ENCODE assay signal across 8 cellular contexts in the genomic region with DNA sequence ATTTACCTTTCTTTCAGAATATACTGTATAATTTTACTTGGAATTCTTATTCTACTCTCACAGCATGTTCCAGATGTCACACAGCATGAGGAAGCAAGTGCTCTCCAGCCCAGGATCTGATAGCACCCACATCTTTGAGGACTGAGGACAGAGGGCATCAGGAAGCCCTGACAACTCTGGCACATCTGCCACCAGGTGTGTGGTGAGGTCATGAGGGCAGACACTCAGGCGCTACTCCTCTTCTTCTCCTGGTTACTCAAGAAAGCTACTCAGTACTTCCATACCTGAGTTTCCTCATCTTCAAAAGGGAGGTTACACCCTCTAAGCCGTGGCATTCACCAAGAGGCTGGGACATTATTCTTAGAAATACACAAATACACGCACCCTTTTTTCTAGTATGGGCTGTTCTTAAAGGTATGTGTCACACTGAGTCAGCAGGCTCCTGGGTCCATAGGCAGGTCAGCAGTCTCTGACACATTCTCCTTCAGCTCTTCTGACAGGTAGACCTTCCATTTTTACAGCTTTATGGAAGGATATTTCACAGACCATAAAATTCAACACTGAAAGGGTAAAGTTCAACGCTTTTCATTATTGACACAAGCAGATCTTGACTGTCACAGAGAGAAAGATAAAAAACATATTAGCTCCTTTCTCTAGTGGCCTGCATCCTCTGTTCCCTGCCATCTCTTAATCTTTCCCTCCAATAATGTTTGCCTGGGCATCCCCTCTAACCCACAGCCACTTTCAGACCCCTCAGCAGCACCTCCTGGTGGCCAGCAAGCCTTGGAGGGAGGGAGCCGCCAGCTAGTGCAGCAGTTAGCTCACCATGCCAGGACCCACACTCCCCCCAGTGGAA.
DNase-seq lines count a peak whose midpoint lies in the region; ATAC-seq and TF ChIP-seq lines count a peak whose summit lies in the region.

No MANE protein-coding gene starts in this region.

- H3K79me2 ChIP-seq in SU-DHL-6 (ENCODE audit: insufficient read depth, low read length): no peaks in the 10 kb centered on the region

- H3K27ac ChIP-seq in SU-DHL-6 (ENCODE audit: low read depth, low read length) (no peak overlapping the region), duodenal mucosa (ENCODE audit: low read depth, low read length) (peak overlapping the region; percentile 11), lung (ENCODE audit: low read depth in 1 of 2, low read length in 1 of 2) (peak overlapping the region in 1 of 2 donors; percentile 74), thoracic aorta (peak overlapping the region in 1 of 2 donors; percentile 14)

- H3K9me2 ChIP-seq in SU-DHL-6 (replicated peaks; ENCODE audit: insufficient read depth, low read length): no peaks in the 10 kb centered on the region

- no peaks in the 10 kb centered on the region for H3K9me3 ChIP-seq in SU-DHL-6 (ENCODE audit: insufficient read depth, low read length)
- H3K9me3 ChIP-seq in duodenal mucosa (ENCODE audit: control insufficient read depth in 1 of 2, low read length in 2 of 2): no peaks in the 10 kb centered on the region
- no peaks in the 10 kb centered on the region for H3K9me3 ChIP-seq in lung (ENCODE audit: control insufficient read depth in 2 of 2, insufficient read depth in 1 of 2, low read length in 1 of 2)
- no peaks in the 10 kb centered on the region for H3K9me3 ChIP-seq in thoracic aorta

- H2AFZ ChIP-seq in SU-DHL-6 (ENCODE audit: low read depth, low read length, severe bottlenecking): no peak overlapping the region

- H3K4me3 ChIP-seq in SU-DHL-6 (ENCODE audit: insufficient read depth, low read length, poor library complexity, severe bottlenecking) (no peak overlapping the region), duodenal mucosa (ENCODE audit: low read depth in 1 of 2, low read length in 2 of 2) (no peak overlapping the region), lung (no peak overlapping the region), thoracic aorta (no peak overlapping the region)

- TF ChIP-seq CTCF in SU-DHL-6 (IDR thresholded peaks at IDR 0.05; ENCODE audit: insufficient read depth, low read length, poor library complexity, severe bottlenecking): peak; percentile 89
- TF ChIP-seq CTCF in lung (IDR thresholded peaks at IDR 0.05; ENCODE audit: control extremely low read depth, extremely low read depth): peak; percentile 65
- TF ChIP-seq CTCF in thoracic aorta (IDR thresholded peaks at IDR 0.05): peak; percentile 60

- H3K9ac ChIP-seq in SU-DHL-6 (ENCODE audit: low read length) (no peak overlapping the region), duodenal mucosa (ENCODE audit: low read depth in 1 of 2, low read length in 2 of 2) (no peak overlapping the region)

- WGBS in lung, 2 donors: 49 to 57% methylated on average over 5 of the region's 5 CpGs

- no peak overlapping the region for H3K4me2 ChIP-seq in SU-DHL-6 (ENCODE audit: low read depth, low read length, poor library complexity, severe bottlenecking)

- ATAC-seq in lung (ENCODE audit: insufficient read depth, low FRiP score): peak; percentile 45
- no peak for ATAC-seq in thoracic aorta (ENCODE audit: insufficient number of reproducible peaks, low FRiP score, low read depth)
- no peak for ATAC-seq in HG02973 (IDR thresholded peaks at IDR 0.05; ENCODE audit: unreplicated experiment)

- H3F3A ChIP-seq in SU-DHL-6 (ENCODE audit: insufficient read depth): no peaks in the 10 kb centered on the region

- H3K27me3 ChIP-seq in SU-DHL-6 (ENCODE audit: low read length) (no peaks in the 10 kb centered on the region), duodenal mucosa (ENCODE audit: control insufficient read depth in 1 of 2, insufficient read depth in 2 of 2, low read length in 2 of 2) (no peaks in the 10 kb centered on the region), lung (ENCODE audit: control insufficient read depth, insufficient read depth) (no peaks in the 10 kb centered on the region), thoracic aorta (replicated peaks; ENCODE audit: insufficient read depth) (no peaks in the 10 kb centered on the region)

- H3K36me3 ChIP-seq in SU-DHL-6 (ENCODE audit: low read length) (no peaks in the 10 kb centered on the region), duodenal mucosa (ENCODE audit: control insufficient read depth in 1 of 2, insufficient read depth in 2 of 2, low read length in 2 of 2) (no peaks in the 10 kb centered on the region), lung (ENCODE audit: control insufficient read depth in 2 of 2, insufficient read depth in 2 of 2, low read length in 2 of 2) (no peaks in the 10 kb centered on the region), thoracic aorta (no peaks in the 10 kb centered on the region)

- in situ Hi-C loops in Caki2 (cut with HindIII; ENCODE audit: low pct_unique_long_range_greater_than_20kb, low sequenced_read_pairs): no loop called here

- H4K20me1 ChIP-seq in SU-DHL-6 (ENCODE audit: low read depth, low read length): no peaks in the 10 kb centered on the region

- peaks cover 15 to 16% of the 10 kb centered on the region in 2 donors for H3K4me1 ChIP-seq in duodenal mucosa (ENCODE audit: control insufficient read depth in 1 of 2, insufficient read depth in 2 of 2, low read length in 2 of 2)
- H3K4me1 ChIP-seq in lung (ENCODE audit: control insufficient read depth in 2 of 2, insufficient read depth in 2 of 2, low read length in 2 of 2): peaks cover 5 to 11% of the 10 kb centered on the region in 2 donors
- H3K4me1 ChIP-seq in thoracic aorta (ENCODE audit: control insufficient read depth in 1 of 2, low read depth in 2 of 2): peaks cover 11 to 20% of the 10 kb centered on the region in 2 donors

- DNase-seq in Caki2 (ENCODE audit: low read depth) (peak; percentile 98), HPDE6-E6E7 (ENCODE audit: extremely low spot score) (peak; percentile 82), lung (ENCODE audit: low spot score) (peak; percentile 51), thoracic aorta (ENCODE audit: low spot score) (no peak), activated gamma-delta T cell treated with Interleukin-2 at 50 U/mL for 16 hours (no peak)

Comparison
In these comparisons a context has a peak if more than half of its experiments do, and no peak if none do; other contexts are left out.
1. DNase-seq: peak in Caki2 (single experiment), HPDE6-E6E7 (single experiment) and lung (single experiment); none in thoracic aorta (single experiment) and activated gamma-delta T cell treated with Interleukin-2 at 50 U/mL for 16 hours (single experiment).
2. Peak in every context shown above with its lines, with median percentiles within 50 percentile points of each other: CTCF ChIP-seq.